In the genomic region with DNA sequence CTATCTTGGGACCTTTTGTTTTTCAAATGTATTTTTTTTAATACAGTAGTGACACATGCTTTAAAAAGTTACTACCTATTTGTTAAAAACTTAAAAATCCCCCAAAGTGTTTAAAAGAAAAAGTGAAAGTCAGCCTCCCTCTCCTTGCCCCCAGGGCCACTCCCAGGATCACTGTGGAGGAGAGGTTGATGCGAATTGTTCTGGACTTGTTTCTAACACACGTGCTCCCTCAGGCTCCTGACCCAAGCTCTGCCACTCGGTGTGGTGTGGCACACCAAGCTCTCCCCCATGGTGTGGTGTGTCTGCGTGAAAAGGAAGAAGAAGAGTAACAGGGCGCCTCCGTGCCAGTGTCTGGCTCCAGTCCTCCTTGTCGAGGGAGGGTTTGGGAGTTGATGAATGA, we compare ENCODE assay signal across 3 cellular contexts.
TF ChIP-seq lines count a peak whose summit lies in the region.

No MANE protein-coding gene starts in this region.

TF ChIP-seq in GM23338, 12 proteins besides CTCF, POLR2A, EP300 and RAD21 (continues in another document):
- TF ChIP-seq, protein P1, sequence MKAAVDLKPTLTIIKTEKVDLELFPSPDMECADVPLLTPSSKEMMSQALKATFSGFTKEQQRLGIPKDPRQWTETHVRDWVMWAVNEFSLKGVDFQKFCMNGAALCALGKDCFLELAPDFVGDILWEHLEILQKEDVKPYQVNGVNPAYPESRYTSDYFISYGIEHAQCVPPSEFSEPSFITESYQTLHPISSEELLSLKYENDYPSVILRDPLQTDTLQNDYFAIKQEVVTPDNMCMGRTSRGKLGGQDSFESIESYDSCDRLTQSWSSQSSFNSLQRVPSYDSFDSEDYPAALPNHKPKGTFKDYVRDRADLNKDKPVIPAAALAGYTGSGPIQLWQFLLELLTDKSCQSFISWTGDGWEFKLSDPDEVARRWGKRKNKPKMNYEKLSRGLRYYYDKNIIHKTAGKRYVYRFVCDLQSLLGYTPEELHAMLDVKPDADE (IDR thresholded peaks at IDR 0.05), result no peak
- no peak for TF ChIP-seq ZNF331 (CRISPR knock-in tag; IDR thresholded peaks at IDR 0.05; ENCODE audit: low read depth)
- TF ChIP-seq, protein P2, sequence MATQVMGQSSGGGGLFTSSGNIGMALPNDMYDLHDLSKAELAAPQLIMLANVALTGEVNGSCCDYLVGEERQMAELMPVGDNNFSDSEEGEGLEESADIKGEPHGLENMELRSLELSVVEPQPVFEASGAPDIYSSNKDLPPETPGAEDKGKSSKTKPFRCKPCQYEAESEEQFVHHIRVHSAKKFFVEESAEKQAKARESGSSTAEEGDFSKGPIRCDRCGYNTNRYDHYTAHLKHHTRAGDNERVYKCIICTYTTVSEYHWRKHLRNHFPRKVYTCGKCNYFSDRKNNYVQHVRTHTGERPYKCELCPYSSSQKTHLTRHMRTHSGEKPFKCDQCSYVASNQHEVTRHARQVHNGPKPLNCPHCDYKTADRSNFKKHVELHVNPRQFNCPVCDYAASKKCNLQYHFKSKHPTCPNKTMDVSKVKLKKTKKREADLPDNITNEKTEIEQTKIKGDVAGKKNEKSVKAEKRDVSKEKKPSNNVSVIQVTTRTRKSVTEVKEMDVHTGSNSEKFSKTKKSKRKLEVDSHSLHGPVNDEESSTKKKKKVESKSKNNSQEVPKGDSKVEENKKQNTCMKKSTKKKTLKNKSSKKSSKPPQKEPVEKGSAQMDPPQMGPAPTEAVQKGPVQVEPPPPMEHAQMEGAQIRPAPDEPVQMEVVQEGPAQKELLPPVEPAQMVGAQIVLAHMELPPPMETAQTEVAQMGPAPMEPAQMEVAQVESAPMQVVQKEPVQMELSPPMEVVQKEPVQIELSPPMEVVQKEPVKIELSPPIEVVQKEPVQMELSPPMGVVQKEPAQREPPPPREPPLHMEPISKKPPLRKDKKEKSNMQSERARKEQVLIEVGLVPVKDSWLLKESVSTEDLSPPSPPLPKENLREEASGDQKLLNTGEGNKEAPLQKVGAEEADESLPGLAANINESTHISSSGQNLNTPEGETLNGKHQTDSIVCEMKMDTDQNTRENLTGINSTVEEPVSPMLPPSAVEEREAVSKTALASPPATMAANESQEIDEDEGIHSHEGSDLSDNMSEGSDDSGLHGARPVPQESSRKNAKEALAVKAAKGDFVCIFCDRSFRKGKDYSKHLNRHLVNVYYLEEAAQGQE (IDR thresholded peaks at IDR 0.05; ENCODE audit: unreplicated experiment), result no peak

TF ChIP-seq in IMR-90, 13 proteins besides CTCF, POLR2A, EP300 and RAD21 (continued from another document):
- TF ChIP-seq ELK1 (IDR thresholded peaks at IDR 0.05; ENCODE audit: borderline replicate concordance, low read depth, low read length), result no peak
- TF ChIP-seq MXI1 (IDR thresholded peaks at IDR 0.05; ENCODE audit: borderline replicate concordance, low read depth, low read length), result no peak
- no peak for TF ChIP-seq USF2 (IDR thresholded peaks at IDR 0.05; ENCODE audit: low read depth, low read length)
- no peak for TF ChIP-seq FOS (IDR thresholded peaks at IDR 0.05; ENCODE audit: low read depth, low read length)
- no peak for TF ChIP-seq MAFK (IDR thresholded peaks at IDR 0.05; ENCODE audit: low read depth, low read length)
- TF ChIP-seq RFX5 (IDR thresholded peaks at IDR 0.05; ENCODE audit: low read depth, low read length), result no peak
- TF ChIP-seq CEBPB (IDR thresholded peaks at IDR 0.05; ENCODE audit: low read depth, low read length), result no peak

TF ChIP-seq in WTC11, 78 proteins besides CTCF, POLR2A, EP300 and RAD21 (continued from another document):
- TF ChIP-seq, protein P3, sequence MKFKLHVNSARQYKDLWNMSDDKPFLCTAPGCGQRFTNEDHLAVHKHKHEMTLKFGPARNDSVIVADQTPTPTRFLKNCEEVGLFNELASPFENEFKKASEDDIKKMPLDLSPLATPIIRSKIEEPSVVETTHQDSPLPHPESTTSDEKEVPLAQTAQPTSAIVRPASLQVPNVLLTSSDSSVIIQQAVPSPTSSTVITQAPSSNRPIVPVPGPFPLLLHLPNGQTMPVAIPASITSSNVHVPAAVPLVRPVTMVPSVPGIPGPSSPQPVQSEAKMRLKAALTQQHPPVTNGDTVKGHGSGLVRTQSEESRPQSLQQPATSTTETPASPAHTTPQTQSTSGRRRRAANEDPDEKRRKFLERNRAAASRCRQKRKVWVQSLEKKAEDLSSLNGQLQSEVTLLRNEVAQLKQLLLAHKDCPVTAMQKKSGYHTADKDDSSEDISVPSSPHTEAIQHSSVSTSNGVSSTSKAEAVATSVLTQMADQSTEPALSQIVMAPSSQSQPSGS (CRISPR knock-in tag; IDR thresholded peaks at IDR 0.05; ENCODE audit: borderline replicate concordance, low read depth), result no peak
- no peak for TF ChIP-seq SP1 (CRISPR knock-in tag; conservative IDR thresholded peaks at IDR 0.05)
- no peak for TF ChIP-seq TCF7 (CRISPR knock-in tag; IDR thresholded peaks at IDR 0.05; ENCODE audit: low read depth)
- no peak for TF ChIP-seq NR2C2 (CRISPR knock-in tag; IDR thresholded peaks at IDR 0.05)
- TF ChIP-seq HMGA2 (CRISPR knock-in tag; IDR thresholded peaks at IDR 0.05), result no peak
- TF ChIP-seq, protein P4, sequence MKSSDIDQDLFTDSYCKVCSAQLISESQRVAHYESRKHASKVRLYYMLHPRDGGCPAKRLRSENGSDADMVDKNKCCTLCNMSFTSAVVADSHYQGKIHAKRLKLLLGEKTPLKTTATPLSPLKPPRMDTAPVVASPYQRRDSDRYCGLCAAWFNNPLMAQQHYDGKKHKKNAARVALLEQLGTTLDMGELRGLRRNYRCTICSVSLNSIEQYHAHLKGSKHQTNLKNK (CRISPR knock-in tag; IDR thresholded peaks at IDR 0.05), result no peak
- TF ChIP-seq TEAD1 (CRISPR knock-in tag; IDR thresholded peaks at IDR 0.05), result no peak
